In genomic region chr15:96363692-96364091, GRCh38 we compare ENCODE assay signal across 12 cellular contexts. TPM values are rescaled to one million over a fixed set of nuclear protein-coding genes. Genes with fewer than 3 reads are reported as not detected.
"Had no signal": no experiment of that assay in that cellular context is flagged by ENCODE, and none has a peak within 500 bp of the region (broad histone marks: within the 10 kb centered on the region; RNA-seq: fewer than 3 reads in every experiment).

No MANE protein-coding gene starts in this region.

- DNase-seq: activated B cell treated with CpG ODN at 0.5 μM for 24 hours; activated CD4-positive, alpha-beta T cell treated with anti-CD3 and anti-CD28 coated beads, Interleukin-2, amount 10 ng/mL, durations not matched to agents 7 days and 5 days; activated naive CD4-positive, alpha-beta T cell treated with Interleukin-2 at 50 U/mL for 16 hours; colonic mucosa; left lung; mammary epithelial cell; stimulated activated CD4-positive, alpha-beta T cell treated with anti-CD3 and anti-CD28 coated beads, Interleukin-1b, Interleukin-23, amount 100 ng/mL, for 48 hours; thyroid gland had no signal

- H3K4me3 Mint-ChIP-seq: activated B cell treated with CpG ODN at 0.5 μM for 24 hours; activated CD4-positive, alpha-beta T cell treated with anti-CD3 and anti-CD28 coated beads, Interleukin-2, amount 10 ng/mL, durations not matched to agents 7 days and 5 days; activated T-helper 17 cell treated with anti-CD3 and anti-CD28 coated beads, Interleukin-2, amount 50 U/mL, for 72 hours had no signal

- H3K4me1 Mint-ChIP-seq: activated B cell treated with CpG ODN at 0.5 μM for 24 hours; activated CD4-positive, alpha-beta T cell treated with anti-CD3 and anti-CD28 coated beads, Interleukin-2, amount 10 ng/mL, durations not matched to agents 7 days and 5 days; activated T-helper 17 cell treated with anti-CD3 and anti-CD28 coated beads, Interleukin-2, amount 50 U/mL, for 72 hours had no signal

- H3K27ac Mint-ChIP-seq: activated B cell treated with CpG ODN at 0.5 μM for 24 hours; activated CD4-positive, alpha-beta T cell treated with anti-CD3 and anti-CD28 coated beads, Interleukin-2, amount 10 ng/mL, durations not matched to agents 7 days and 5 days; activated T-helper 17 cell treated with anti-CD3 and anti-CD28 coated beads, Interleukin-2, amount 50 U/mL, for 72 hours had no signal

- H3K9me3 Mint-ChIP-seq: activated B cell treated with CpG ODN at 0.5 μM for 24 hours had no signal

- ATAC-seq: activated T-helper 17 cell treated with anti-CD3 and anti-CD28 coated beads, Interleukin-2, amount 50 U/mL, for 72 hours; left lung had no signal

- H3K9me3 ChIP-seq: colonic mucosa, esophagus muscularis mucosa, left lung, thyroid gland had no signal

- H3K36me3 ChIP-seq: colonic mucosa, esophagus muscularis mucosa, left lung, thyroid gland had no signal

- H3K4me3 ChIP-seq: colonic mucosa, esophagus muscularis mucosa, left lung, thyroid gland had no signal

- H3K4me1 ChIP-seq: colonic mucosa, left lung had no signal

- H3K27ac ChIP-seq: colonic mucosa, esophagus muscularis mucosa, left lung, thyroid gland had no signal

RNA-seq across cellular contexts. Expression of gene NR2F2, which starts 33.2 kb away (rescaled TPM):
- total RNA-seq: activated B cell treated with CpG ODN at 0.5 μM for 24 hours; activated CD4-positive, alpha-beta T cell treated with anti-CD3 and anti-CD28 coated beads, Interleukin-2, amount 10 ng/mL, durations not matched to agents 7 days and 5 days; activated CD8-positive, alpha-beta memory T cell treated with anti-CD3 and anti-CD28 coated beads for 36 hours; activated T-helper 17 cell treated with anti-CD3 and anti-CD28 coated beads, Interleukin-2, amount 50 U/mL, for 72 hours; T-helper 2 cell treated with Interferon-gamma antibody and Interleukin-4, amounts not matched to agents 100 ng/mL and 5 ng/mL, for 36 hours had no signal
